In genomic region chrX:15834827-15835595, GRCh38 we compare ENCODE assay signal across 31 cellular contexts. TPM values are rescaled to one million over a fixed set of nuclear protein-coding genes. Genes with fewer than 3 reads are reported as not detected.
DNase-seq lines count a peak whose midpoint lies in the region; ATAC-seq and TF ChIP-seq lines count a peak whose summit lies in the region.
"Had no signal": no experiment of that assay in that cellular context is flagged by ENCODE, and none has a peak within 500 bp of the region (broad histone marks: within the 10 kb centered on the region; RNA-seq: fewer than 3 reads in every experiment).

No MANE protein-coding gene starts in this region.

- peaks cover 5% of the 10 kb centered on the region for H3K36me3 Mint-ChIP-seq in type B pancreatic cell
- H3K36me3 Mint-ChIP-seq: naive B cell had no signal

- H3K4me3 ChIP-seq in cardiac muscle cell, result no peak overlapping the region
- no peak overlapping the region for H3K4me3 ChIP-seq in adipocyte (ENCODE audit: low read length)
- H3K4me3 ChIP-seq: adrenal gland, dorsolateral prefrontal cortex, HAP-1, Peyer's patch, spleen, testis had no signal

- H3K9me3 Mint-ChIP-seq in type B pancreatic cell, result no peaks in the 10 kb centered on the region
- H3K9me3 Mint-ChIP-seq: central memory CD8-positive, alpha-beta T cell; memory B cell; naive B cell; T-helper 1 cell treated with Interleukin-12 subunit alpha and Interleukin-12 subunit beta and Interleukin-4 antibody, amounts not matched to agents 30 μg/mL and 1 μg/mL, for 36 hours had no signal

- H3K27me3 ChIP-seq in cardiac muscle cell (no peaks in the 10 kb centered on the region), adipocyte (replicated peaks; ENCODE audit: control insufficient read depth, insufficient read depth, low read length) (no peaks in the 10 kb centered on the region)
- H3K27me3 ChIP-seq: adrenal gland, BE2C, Peyer's patch, spleen, testis had no signal

- intact Hi-C loops in Right ventricle myocardium superior (cut with DNase I), result no loop called here

- peak overlapping the region; percentile 46 for H3K27ac ChIP-seq in cardiac muscle cell
- H3K27ac ChIP-seq: adrenal gland, dorsolateral prefrontal cortex, spleen, testis had no signal

- H3K9me3 ChIP-seq in cardiac muscle cell (ENCODE audit: low read depth), result no peaks in the 10 kb centered on the region
- H3K9me3 ChIP-seq in adipocyte (ENCODE audit: control insufficient read depth, low read length), result no peaks in the 10 kb centered on the region
- H3K9me3 ChIP-seq: adrenal gland, BE2C, HAP-1, Peyer's patch, spleen, testis had no signal

- DNase-seq in cardiac muscle cell (ENCODE audit: low read depth in 1 of 2, low spot score in 1 of 2), result peak in 1 of 2 donors; percentile 13
- no peak for DNase-seq in Right ventricle myocardium superior
- peak; percentile 15 for DNase-seq in adipocyte (ENCODE audit: low read depth)
- DNase-seq in iris pigment epithelial cell (ENCODE audit: low read depth), result peak; percentile 37
- DNase-seq in type B pancreatic cell (ENCODE audit: extremely low spot score, unreplicated experiment), result no peak
- DNase-seq in NCI-H1092 treated with DMSO at 0.1 percent for 48 hours (lab: John Stamatoyannopoulos, UW), result no peak
- no peak for DNase-seq in NCI-H774 (lab: John Stamatoyannopoulos, UW)
- DNase-seq: activated CD8-positive, alpha-beta memory T cell treated with anti-CD3 and anti-CD28 coated beads for 24 hours; activated gamma-delta T cell; activated T-cell treated with anti-CD3 and anti-CD28 coated beads, Interleukin-2, amount 50 U/mL, for 1 hour; adrenal gland; BE2C; DND-41; dorsolateral prefrontal cortex; head of caudate nucleus; MM.1S; naive B cell; NCI-H1417 treated with DMSO at 0.1 percent for 48 hours; NCI-H2107; NK-92 treated with Interleukin-12 subunit alpha and Interleukin-12 subunit beta, amount 100 ng/mL, for 24 hours; Peyer's patch; retina; spleen; stimulated activated CD4-positive, alpha-beta T cell treated with anti-CD3 and anti-CD28 coated beads, Interleukin-4, amount 100 ng/mL, for 1 hour; stimulated activated naive CD4-positive, alpha-beta T cell treated with Interleukin-2 at 50 U/mL for 16 hours; testis had no signal

- H3K4me1 ChIP-seq in cardiac muscle cell (ENCODE audit: low read depth), result peaks cover 11% of the 10 kb centered on the region
- H3K4me1 ChIP-seq in adipocyte (ENCODE audit: control insufficient read depth, insufficient read depth, low read length), result peaks cover 3% of the 10 kb centered on the region
- H3K4me1 ChIP-seq: adrenal gland, BE2C, Peyer's patch, spleen, testis had no signal

- TF ChIP-seq CTCF in cardiac muscle cell (IDR thresholded peaks at IDR 0.05; ENCODE audit: low read depth, low read length), result no peak
- no peak for TF ChIP-seq CTCF in type B pancreatic cell (conservative IDR thresholded peaks at IDR 0.05)

- ATAC-seq in Right ventricle myocardium superior (ENCODE audit: poor library complexity) (no peak), GM18873 (IDR thresholded peaks at IDR 0.05; ENCODE audit: low FRiP score, unreplicated experiment) (no peak)

- no peaks in the 10 kb centered on the region for H3K4me1 Mint-ChIP-seq in type B pancreatic cell (ENCODE audit: unreplicated experiment)
- H3K4me1 Mint-ChIP-seq: central memory CD8-positive, alpha-beta T cell had no signal

- no peaks in the 10 kb centered on the region for H3K27me3 Mint-ChIP-seq in type B pancreatic cell
- H3K27me3 Mint-ChIP-seq: central memory CD8-positive, alpha-beta T cell; memory B cell; naive B cell had no signal

- no peak overlapping the region for H3K9ac ChIP-seq in adipocyte (ENCODE audit: low read length)

- H3K36me3 ChIP-seq in cardiac muscle cell (peaks cover 12% of the 10 kb centered on the region), adipocyte (ENCODE audit: control insufficient read depth, insufficient read depth, low read length, severe bottlenecking) (no peaks in the 10 kb centered on the region)
- H3K36me3 ChIP-seq: adrenal gland, BE2C, HAP-1, Peyer's patch had no signal

- peak overlapping the region; percentile 40 for H3K27ac Mint-ChIP-seq in type B pancreatic cell
- H3K27ac Mint-ChIP-seq: T-helper 1 cell treated with Interleukin-12 subunit alpha and Interleukin-12 subunit beta and Interleukin-4 antibody, amounts not matched to agents 30 μg/mL and 1 μg/mL, for 36 hours had no signal

- no peak overlapping the region for H3K4me3 Mint-ChIP-seq in type B pancreatic cell
- H3K4me3 Mint-ChIP-seq: central memory CD8-positive, alpha-beta T cell; memory B cell; naive B cell; T-helper 1 cell treated with Interleukin-12 subunit alpha and Interleukin-12 subunit beta and Interleukin-4 antibody, amounts not matched to agents 30 μg/mL and 1 μg/mL, for 36 hours had no signal

RNA-seq across cellular contexts. Expression of gene AP1S2, which starts 19.6 kb away (rescaled TPM):
- total RNA-seq in cardiac muscle cell (177 and 272 TPM in 2 replicates), Right ventricle myocardium superior (117 TPM), type B pancreatic cell (ENCODE audit: low replicate concordance) (51.4 and 87.8 TPM in 2 replicates)
- polyA plus RNA-seq in cardiac muscle cell, result 132 and 139 TPM in 2 replicates

RNA-seq across cellular contexts. Expression of gene ZRSR2, which starts 44.7 kb away (rescaled TPM):
- total RNA-seq in cardiac muscle cell, result 7.9 and 10.6 TPM in 2 replicates
- 15.5 and 21.1 TPM in 2 replicates for polyA plus RNA-seq in cardiac muscle cell
- total RNA-seq in Right ventricle myocardium superior, result 6.8 TPM
- total RNA-seq in type B pancreatic cell (ENCODE audit: low replicate concordance), result 15.5 and 16.6 TPM in 2 replicates

Comparison
In these comparisons a context has a peak if more than half of its experiments do, and no peak if none do; other contexts are left out.
1. DNase-seq: peak in adipocyte (single experiment) and iris pigment epithelial cell (single experiment); none in Right ventricle myocardium superior (single experiment), type B pancreatic cell (single experiment), NCI-H1092 treated with DMSO at 0.1 percent for 48 hours (single experiment) and NCI-H774 (single experiment).